32 cellular contexts compared by ENCODE assay signal in genomic region chr2:232794981-232795380, GRCh38. TPM values are rescaled to one million over a fixed set of nuclear protein-coding genes. Genes with fewer than 3 reads are reported as not detected.
"Had no signal": no experiment of that assay in that cellular context is flagged by ENCODE, and none has a peak within 500 bp of the region (broad histone marks: within the 10 kb centered on the region; RNA-seq: fewer than 3 reads in every experiment).

No MANE protein-coding gene starts in this region.

- H3K27ac ChIP-seq: ascending aorta, psoas muscle, sigmoid colon, upper lobe of right lung, WERI-Rb-1 had no signal

- H3K9me3 Mint-ChIP-seq: activated T-cell treated with anti-CD3 and anti-CD28 coated beads, Interleukin-2, amount 50 U/mL, for 4 hours; activated T-helper 17 cell treated with anti-CD3 and anti-CD28 coated beads, Interleukin-2, amount 50 U/mL, for 72 hours; immature natural killer cell; naive thymus-derived CD4-positive, alpha-beta T cell; stimulated activated memory B cell treated with anti-CD40 and anti-IgM and Interleukin-4, amounts not matched to agents 10 μg/mL and 1 μg/mL and 100 μg/mL, for 72 hours; stimulated activated naive CD8-positive, alpha-beta T cell treated with anti-CD3 and anti-CD28 coated beads, Interleukin-15, amount 100 ng/mL, for 72 hours had no signal

- H3K27me3 Mint-ChIP-seq: activated T-helper 17 cell treated with anti-CD3 and anti-CD28 coated beads, Interleukin-2, amount 50 U/mL, for 72 hours; naive thymus-derived CD4-positive, alpha-beta T cell; stimulated activated memory B cell treated with anti-CD40 and anti-IgM and Interleukin-4, amounts not matched to agents 10 μg/mL and 1 μg/mL and 100 μg/mL, for 72 hours; stimulated activated naive CD8-positive, alpha-beta T cell treated with anti-CD3 and anti-CD28 coated beads, Interleukin-15, amount 100 ng/mL, for 72 hours had no signal

- H3K79me2 ChIP-seq: parathyroid adenoma had no signal

- ATAC-seq: activated CD4-positive, CD25-positive, alpha-beta regulatory T cell treated with anti-CD3 and anti-CD28 coated beads, Interleukin-2, amount 50 U/mL, for 24 hours; activated T-cell treated with anti-CD3 and anti-CD28 coated beads, Interleukin-2, amount 50 U/mL, for 4 hours; activated T-helper 17 cell treated with anti-CD3 and anti-CD28 coated beads, Interleukin-2, amount 50 U/mL, for 72 hours; left colon; naive thymus-derived CD4-positive, alpha-beta T cell; psoas muscle; stimulated activated memory B cell treated with anti-CD40 and anti-IgM and Interleukin-4, amounts not matched to agents 10 μg/mL and 1 μg/mL and 100 μg/mL, for 72 hours; stimulated activated naive CD8-positive, alpha-beta T cell treated with anti-CD3 and anti-CD28 coated beads, Interleukin-15, amount 100 ng/mL, for 72 hours; upper lobe of right lung had no signal

- H3K4me3 ChIP-seq: ascending aorta, psoas muscle, sigmoid colon, upper lobe of right lung had no signal

- H2AFZ ChIP-seq: parathyroid adenoma had no signal

- H3K9ac ChIP-seq: parathyroid adenoma had no signal

- H3K4me1 ChIP-seq: ascending aorta, psoas muscle, sigmoid colon, upper lobe of right lung had no signal

- H3K9me3 ChIP-seq: ascending aorta, psoas muscle, sigmoid colon, upper lobe of right lung had no signal

- H3K4me1 Mint-ChIP-seq: activated T-helper 17 cell treated with anti-CD3 and anti-CD28 coated beads, Interleukin-2, amount 50 U/mL, for 72 hours; immature natural killer cell; naive thymus-derived CD4-positive, alpha-beta T cell; stimulated activated memory B cell treated with anti-CD40 and anti-IgM and Interleukin-4, amounts not matched to agents 10 μg/mL and 1 μg/mL and 100 μg/mL, for 72 hours; stimulated activated naive CD8-positive, alpha-beta T cell treated with anti-CD3 and anti-CD28 coated beads, Interleukin-15, amount 100 ng/mL, for 72 hours had no signal

- H3K4me3 Mint-ChIP-seq: activated T-cell treated with anti-CD3 and anti-CD28 coated beads, Interleukin-2, amount 50 U/mL, for 4 hours; activated T-helper 17 cell treated with anti-CD3 and anti-CD28 coated beads, Interleukin-2, amount 50 U/mL, for 72 hours; immature natural killer cell; naive thymus-derived CD4-positive, alpha-beta T cell; stimulated activated memory B cell treated with anti-CD40 and anti-IgM and Interleukin-4, amounts not matched to agents 10 μg/mL and 1 μg/mL and 100 μg/mL, for 72 hours; stimulated activated naive CD8-positive, alpha-beta T cell treated with anti-CD3 and anti-CD28 coated beads, Interleukin-15, amount 100 ng/mL, for 72 hours had no signal

- H3K27me3 ChIP-seq: ascending aorta, sigmoid colon, upper lobe of right lung had no signal

- H3K27ac Mint-ChIP-seq: activated T-helper 17 cell treated with anti-CD3 and anti-CD28 coated beads, Interleukin-2, amount 50 U/mL, for 72 hours; stimulated activated memory B cell treated with anti-CD40 and anti-IgM and Interleukin-4, amounts not matched to agents 10 μg/mL and 1 μg/mL and 100 μg/mL, for 72 hours had no signal

- DNase-seq: activated CD4-positive, alpha-beta T cell treated with anti-CD3 and anti-CD28 coated beads for 48 hours; activated CD4-positive, alpha-beta T cell treated with anti-CD3 and anti-CD28 coated beads, Interleukin-2, amount 50 U/mL, for 48 hours; activated CD8-positive, alpha-beta memory T cell treated with anti-CD3 and anti-CD28 coated beads for 24 hours; activated gamma-delta T cell treated with Interleukin-2 at 50 U/mL for 16 hours; activated naive CD4-positive, alpha-beta T cell treated with anti-CD3 and anti-CD28 coated beads, Interleukin-2, amount 50 U/mL, for 16 hours; activated T-cell treated with anti-CD3 and anti-CD28 coated beads, Interleukin-2, amount 50 U/mL, for 4 hours; central memory CD4-positive, alpha-beta T cell; effector memory CD4-positive, alpha-beta T cell; foreskin fibroblast; head of caudate nucleus; hippocampal formation; immature natural killer cell; kidney; left colon; midbrain; naive thymus-derived CD4-positive, alpha-beta T cell; nucleus accumbens; psoas muscle; sigmoid colon; small intestine; stimulated activated CD4-positive, alpha-beta T cell treated with anti-CD3 and anti-CD28 coated beads, Interleukin-4, amount 100 ng/mL, for 4 hours; stimulated activated CD8-positive, alpha-beta memory T cell treated with anti-CD3 and anti-CD28 coated beads, Interleukin-4, amount 100 ng/mL, for 48 hours; stimulated activated naive CD8-positive, alpha-beta T cell treated with anti-CD3 and anti-CD28 coated beads, Interleukin-15, amount 100 ng/mL, for 72 hours; substantia nigra; upper lobe of right lung; WERI-Rb-1 had no signal

RNA-seq across cellular contexts. Expression of gene KCNJ13, which starts 18.6 kb away (rescaled TPM):
- total RNA-seq: activated T-cell treated with anti-CD3 and anti-CD28 coated beads, Interleukin-2, amount 50 U/mL, for 4 hours; activated T-helper 17 cell treated with anti-CD3 and anti-CD28 coated beads, Interleukin-2, amount 50 U/mL, for 72 hours; ascending aorta; dermis microvascular lymphatic vessel endothelial cell; kidney; left colon; naive thymus-derived CD4-positive, alpha-beta T cell; psoas muscle; sigmoid colon; upper lobe of right lung had no signal
